17 cellular contexts compared by ENCODE assay signal in genomic region chr4:180434131-180434895, GRCh38.
DNase-seq lines count a peak whose midpoint lies in the region; ATAC-seq, FAIRE-seq and TF ChIP-seq lines count a peak whose summit lies in the region.
"Had no signal": no experiment of that assay in that cellular context is flagged by ENCODE, and none has a peak within 500 bp of the region (broad histone marks: within the 10 kb centered on the region; RNA-seq: fewer than 3 reads in every experiment).

No MANE protein-coding gene starts in this region.

- H3K4me2 ChIP-seq in hepatocyte (peak overlapping the region; percentile 25), HepG2 (ENCODE audit: low read depth, low read length) (no peak overlapping the region)
- H3K4me2 ChIP-seq: BLaER1 treated with 17β-estradiol and CSF1 and Interleukin-3, amounts not matched to agents 10 nM and 100 nM had no signal

- TF ChIP-seq RAD21 in HepG2 (CRISPR knock-in tag; IDR thresholded peaks at IDR 0.05), result no peak

- no peak for TF ChIP-seq POLR2A in HepG2 (IDR thresholded peaks at IDR 0.05; ENCODE audit: insufficient read depth in 1 of 2, low read depth in 2 of 2, low read length in 2 of 2)

- CTCF ChIA-PET in HepG2 (lab: Yijun Ruan, JAX; ENCODE audit: low intra/inter-chr PET ratio, low total read pairs), result no interaction called here

- H3K9me2 ChIP-seq in hepatocyte (replicated peaks; ENCODE audit: insufficient read depth), result no peaks in the 10 kb centered on the region

- H3K9me3 ChIP-seq in hepatocyte (ENCODE audit: low read depth) (no peaks in the 10 kb centered on the region), HepG2 (ENCODE audit: low read length) (no peaks in the 10 kb centered on the region)

- FAIRE-seq in GM19239 (lab: Jason Lieb, UNC) (peak; percentile 78), HepG2 (lab: Jason Lieb, UNC) (no peak)
- FAIRE-seq: islet of Langerhans had no signal

- DNase-seq in GM19239 (ENCODE audit: insufficient read length, low spot score) (peak; percentile 1), hepatocyte (ENCODE audit: low spot score) (no peak), KBM-7 (no peak), HepG2 (ENCODE audit: low spot score) (no peak), NCI-H345 treated with DMSO at 0.1 percent for 48 hours (lab: John Stamatoyannopoulos, UW; ENCODE audit: unreplicated experiment) (no peak)
- no peak for DNase-seq in activated CD4-positive, alpha-beta T cell treated with anti-CD3 and anti-CD28 coated beads, Interleukin-2, amount 50 U/mL, for 4 hours
- DNase-seq: activated CD4-positive, alpha-beta T cell treated with anti-CD3 and anti-CD28 coated beads for 1 hour; anterior cingulate cortex; cortex of kidney; IMR-90; naive B cell; NCI-H146; NCI-H82 had no signal

- 48% methylated on average over 3 of the region's 3 CpGs for WGBS in hepatocyte (ENCODE audit: low lambda C conversion rate, missing lambda C conversion rate)
- 0% methylated on average over 3 of the region's 3 CpGs for WGBS in HepG2 (ENCODE audit: low lambda C conversion rate)

- BruUV-seq in HepG2 (replicated peaks; lab: Mats Ljungman, UMichigan), result no TSS peak

- POLR2A ChIA-PET in HepG2 (lab: Yijun Ruan, JAX), result no interaction called here

- intact Hi-C loops in HepG2 (cut with micrococcal nuclease; ENCODE audit: unreplicated experiment), result no loop called here

- H3K4me3 ChIP-seq in hepatocyte (no peak overlapping the region), HepG2 (replicated peaks in 1 of 3; ENCODE audit: insufficient read depth in 1 of 3, low read depth in 2 of 3, low read length in 3 of 3) (no peak overlapping the region)
- H3K4me3 ChIP-seq: BLaER1 treated with 17β-estradiol and CSF1 and Interleukin-3, amounts not matched to agents 10 nM and 100 nM had no signal

- TF ChIP-seq CTCF in hepatocyte (IDR thresholded peaks at IDR 0.05; ENCODE audit: poor library complexity) (no peak), HepG2 (CRISPR knock-in tag; IDR thresholded peaks at IDR 0.05) (no peak)

- H3K4me1 ChIP-seq in hepatocyte (ENCODE audit: insufficient read depth), result no peaks in the 10 kb centered on the region
- no peaks in the 10 kb centered on the region for H3K4me1 ChIP-seq in HepG2 (ENCODE audit: insufficient read depth, low read length)

- no peak overlapping the region for H3K9ac ChIP-seq in HepG2 (ENCODE audit: insufficient read depth, low read depth, low read length)
- H3K9ac ChIP-seq: BLaER1 treated with 17β-estradiol and CSF1 and Interleukin-3, amounts not matched to agents 10 nM and 100 nM had no signal

- H3K79me2 ChIP-seq in hepatocyte (no peaks in the 10 kb centered on the region), HepG2 (ENCODE audit: insufficient read depth, low read length) (no peaks in the 10 kb centered on the region)

- H3K36me3 ChIP-seq in hepatocyte (replicated peaks; ENCODE audit: insufficient read depth, low read depth), result no peaks in the 10 kb centered on the region
- H3K36me3 ChIP-seq in HepG2 (replicated peaks in 1 of 2; ENCODE audit: control insufficient read depth in 1 of 2, insufficient read depth in 2 of 2, low read length in 2 of 2), result no peaks in the 10 kb centered on the region
- H3K36me3 ChIP-seq: BLaER1 treated with 17β-estradiol and CSF1 and Interleukin-3, amounts not matched to agents 10 nM and 100 nM had no signal

- TF ChIP-seq EP300 in HepG2 (IDR thresholded peaks at IDR 0.05; ENCODE audit: low read depth in 2 of 2, low read length in 2 of 2) (no peak), HepG2 (CRISPR knock-in tag; IDR thresholded peaks at IDR 0.05; ENCODE audit: borderline replicate concordance) (no peak)

- no peaks in the 10 kb centered on the region for H4K20me1 ChIP-seq in hepatocyte (ENCODE audit: insufficient read depth, poor library complexity, severe bottlenecking)
- H4K20me1 ChIP-seq in HepG2 (ENCODE audit: insufficient read depth, low read length), result no peaks in the 10 kb centered on the region
- H4K20me1 ChIP-seq: BLaER1 treated with 17β-estradiol and CSF1 and Interleukin-3, amounts not matched to agents 10 nM and 100 nM had no signal

- in situ Hi-C loops in KBM-7 (cut with MboI; ENCODE audit: low pct_unique_long_range_greater_than_20kb, low sequenced_read_pairs), result no loop called here
- in situ Hi-C loops in HepG2 (cut with HindIII; ENCODE audit: extremely low pct_ligation_motif_present, low pct_unique_long_range_greater_than_20kb), result no loop called here

- ATAC-seq in HG02642 (IDR thresholded peaks at IDR 0.05; ENCODE audit: poor library complexity, unreplicated experiment), result peak; percentile 89
- ATAC-seq in HG03442 (IDR thresholded peaks at IDR 0.05; ENCODE audit: unreplicated experiment), result peak; percentile 53
- ATAC-seq in HepG2, result no peak

- H3K27me3 ChIP-seq in hepatocyte (no peaks in the 10 kb centered on the region), HepG2 (ENCODE audit: control insufficient read depth in 1 of 2, insufficient read depth in 2 of 2, low read length in 2 of 2) (0 out of 5 replicates have a peak, but pooled peaks cover 0 to 3% of the 10 kb centered on the region in 2 experiments)
- H3K27me3 ChIP-seq: BLaER1 treated with 17β-estradiol and CSF1 and Interleukin-3, amounts not matched to agents 10 nM and 100 nM had no signal

- H2AFZ ChIP-seq in hepatocyte (no peak overlapping the region), HepG2 (ENCODE audit: low read length) (no peak overlapping the region)

- H3K27ac ChIP-seq in hepatocyte (no peak overlapping the region), HepG2 (ENCODE audit: extremely low read length, insufficient read depth, low read length) (no peak overlapping the region)
- H3K27ac ChIP-seq: BLaER1 treated with 17β-estradiol and CSF1 and Interleukin-3, amounts not matched to agents 10 nM and 100 nM had no signal

TF ChIP-seq in HepG2, 621 proteins besides CTCF, POLR2A, EP300 and RAD21:
- TF ChIP-seq SNAPC2 (CRISPR knock-in tag; IDR thresholded peaks at IDR 0.05) (no peak), ZNF383 (CRISPR knock-in tag; IDR thresholded peaks at IDR 0.05; ENCODE audit: borderline replicate concordance) (no peak), XRCC5 (optimal IDR thresholded peaks at IDR 0.05; ENCODE audit: low read length) (no peak), MBNL3 (CRISPR knock-in tag; conservative IDR thresholded peaks at IDR 0.05) (no peak), CAMTA2 (CRISPR knock-in tag; IDR thresholded peaks at IDR 0.05; ENCODE audit: borderline replicate concordance) (no peak), TRIM22 (IDR thresholded peaks at IDR 0.05) (no peak), CHD4 (IDR thresholded peaks at IDR 0.05; ENCODE audit: borderline replicate concordance, low read length) (no peak), SRY (CRISPR knock-in tag; IDR thresholded peaks at IDR 0.05) (no peak), ZNF816 (CRISPR knock-in tag; IDR thresholded peaks at IDR 0.05; ENCODE audit: borderline replicate concordance) (no peak), ZNF280D (CRISPR knock-in tag; IDR thresholded peaks at IDR 0.05) (no peak), TBX2 (CRISPR knock-in tag; IDR thresholded peaks at IDR 0.05; ENCODE audit: borderline replicate concordance) (no peak)
